In genomic region chr13:60001892-60002291, GRCh38 we compare ENCODE assay signal across 20 cellular contexts.
DNase-seq lines count a peak whose midpoint lies in the region; ATAC-seq and TF ChIP-seq lines count a peak whose summit lies in the region.
"Had no signal": no experiment of that assay in that cellular context is flagged by ENCODE, and none has a peak within 500 bp of the region (broad histone marks: within the 10 kb centered on the region; RNA-seq: fewer than 3 reads in every experiment).

No MANE protein-coding gene starts in this region.

- TF ChIP-seq CTCF in choroid plexus epithelial cell (conservative IDR thresholded peaks at IDR 0.05; ENCODE audit: low read depth, low read length): no peak
- TF ChIP-seq CTCF in foreskin keratinocyte (conservative IDR thresholded peaks at IDR 0.05): no peak

- in situ Hi-C loops in GM23248 (cut with MboI) (no loop called here), KBM-7 (cut with MboI; ENCODE audit: low pct_unique_long_range_greater_than_20kb, low sequenced_read_pairs) (no loop called here)

- no peaks in the 10 kb centered on the region for H3K79me2 ChIP-seq in GM23248 (ENCODE audit: insufficient read depth)

- no peak for TF ChIP-seq RAD21 in Ishikawa (IDR thresholded peaks at IDR 0.05; ENCODE audit: low read depth)

- H3K4me1 ChIP-seq in GM23248 (ENCODE audit: insufficient read depth) (no peaks in the 10 kb centered on the region), foreskin keratinocyte (no peaks in the 10 kb centered on the region)

- ATAC-seq in foreskin keratinocyte (peak; percentile 48), HG03565 (IDR thresholded peaks at IDR 0.05; ENCODE audit: unreplicated experiment) (no peak)
- ATAC-seq: SK-N-SH treated with all-trans-retinoic acid at 6 μM for 48 hours had no signal

- no peak overlapping the region for H3K9ac ChIP-seq in GM23248

- no peaks in the 10 kb centered on the region for H3K9me3 ChIP-seq in GM23248 (ENCODE audit: low read depth)

- no peak for TF ChIP-seq EP300 in Ishikawa (IDR thresholded peaks at IDR 0.05; ENCODE audit: borderline replicate concordance)

- no peaks in the 10 kb centered on the region for H3F3A ChIP-seq in GM23248 (ENCODE audit: insufficient read depth)

- H3K9me2 ChIP-seq in GM23248 (ENCODE audit: insufficient read depth): no peaks in the 10 kb centered on the region

- no peaks in the 10 kb centered on the region for H3K27me3 ChIP-seq in GM23248 (replicated peaks; ENCODE audit: insufficient read depth)
- no peaks in the 10 kb centered on the region for H3K27me3 ChIP-seq in foreskin keratinocyte

- WGBS in GM23248 (ENCODE audit: low coverage in 1 of 2, low lambda C conversion rate in 2 of 2, missing lambda C conversion rate in 2 of 2), 2 experiments: 74 to 81% methylated on average over 2 of the region's 2 CpGs

- H4K20me1 ChIP-seq in GM23248 (ENCODE audit: insufficient read depth): no peaks in the 10 kb centered on the region

- no peak overlapping the region for H3K4me2 ChIP-seq in GM23248 (ENCODE audit: unreplicated experiment)
- H3K4me2 ChIP-seq: PC-9 had no signal

- no peak overlapping the region for H3K4me3 ChIP-seq in GM23248
- no peak overlapping the region for H3K4me3 ChIP-seq in choroid plexus epithelial cell (ENCODE audit: low read depth, low read length)
- H3K4me3 ChIP-seq: PC-9 had no signal

- DNase-seq in GM23248: peak; percentile 15
- peak; percentile 8 for DNase-seq in choroid plexus epithelial cell (ENCODE audit: low read depth)
- DNase-seq in foreskin keratinocyte: peak; percentile 57 to 62
- DNase-seq in KBM-7: no peak
- no peak for DNase-seq in activated CD4-positive, alpha-beta T cell treated with anti-CD3 and anti-CD28 coated beads, Interleukin-2, amount 50 U/mL, for 1 hour
- DNase-seq: DMS79 treated with DMSO at 0.1 percent for 48 hours, H7, NCI-H1048, NCI-H1436, NCI-H1930, NCI-H226, NCI-H524, NCI-H82, PC-9, SIG-M5 had no signal

- H2AFZ ChIP-seq in GM23248: no peak overlapping the region
- H2AFZ ChIP-seq: PC-9 had no signal

- H3K27ac ChIP-seq in GM23248 (no peak overlapping the region), foreskin keratinocyte (no peak overlapping the region)
- H3K27ac ChIP-seq: HL-60, PC-9, RWPE1 had no signal

- H3K36me3 ChIP-seq in GM23248 (ENCODE audit: low read depth): no peaks in the 10 kb centered on the region

TF ChIP-seq in Ishikawa, 13 proteins besides CTCF, POLR2A, EP300 and RAD21:
- no peak for TF ChIP-seq ZBTB7A (IDR thresholded peaks at IDR 0.05; ENCODE audit: low read depth)
- peak; percentile 79 for TF ChIP-seq CEBPB (IDR thresholded peaks at IDR 0.05)

Comparison
In these comparisons a context has a peak if more than half of its experiments do, and no peak if none do; other contexts are left out.
1. DNase-seq: peak in GM23248 (single experiment), choroid plexus epithelial cell (single experiment) and foreskin keratinocyte (2 of 2); none in KBM-7 (single experiment) and activated CD4-positive, alpha-beta T cell treated with anti-CD3 and anti-CD28 coated beads, Interleukin-2, amount 50 U/mL, for 1 hour (single experiment).